12 cellular contexts compared by ENCODE assay signal in the genomic region with DNA sequence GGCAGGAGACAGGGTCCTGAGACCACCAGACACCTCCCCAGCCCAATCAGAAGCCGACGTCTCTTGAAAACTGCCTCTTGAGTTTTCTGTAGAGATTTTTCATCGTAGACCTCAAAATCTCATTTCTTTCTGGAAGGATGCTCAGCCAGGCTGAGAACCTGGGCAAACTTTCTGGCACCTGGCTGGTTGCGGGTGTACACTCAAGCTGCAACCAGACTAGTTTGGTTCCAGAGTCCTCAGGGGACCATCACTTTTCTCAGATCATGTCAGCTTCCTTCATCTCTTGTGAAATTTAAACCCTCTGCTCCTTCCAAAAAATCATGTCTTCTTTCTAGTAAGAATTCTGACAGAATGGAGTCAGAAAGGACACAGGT. TPM values are rescaled to one million over a fixed set of nuclear protein-coding genes. Genes with fewer than 3 reads are reported as not detected.
DNase-seq lines count a peak whose midpoint lies in the region; ATAC-seq lines count a peak whose summit lies in the region.
"Had no signal": no experiment of that assay in that cellular context is flagged by ENCODE, and none has a peak within 500 bp of the region (broad histone marks: within the 10 kb centered on the region; RNA-seq: fewer than 3 reads in every experiment).

No MANE protein-coding gene starts in this region.

- H3K27me3 ChIP-seq in CD4-positive, alpha-beta memory T cell (ENCODE audit: insufficient read depth, low read length), result no peaks in the 10 kb centered on the region
- H3K27me3 ChIP-seq in neuronal stem cell (ENCODE audit: control insufficient read depth in 3 of 3, insufficient read depth in 3 of 3, low read depth in 1 of 3, low read length in 3 of 3), result no peaks in the 10 kb centered on the region

- H2AFZ ChIP-seq in neuronal stem cell (ENCODE audit: low read length), result no peak overlapping the region

- no peak overlapping the region for H4K91ac ChIP-seq in neuronal stem cell (ENCODE audit: low read depth, low read length, poor library complexity)

- no peaks in the 10 kb centered on the region for H3K36me3 ChIP-seq in CD4-positive, alpha-beta memory T cell (ENCODE audit: insufficient read depth, low read length)
- H3K36me3 ChIP-seq in neuronal stem cell (replicated peaks in 1 of 2; ENCODE audit: control insufficient read depth in 2 of 2, insufficient read depth in 2 of 2, low read length in 2 of 2), result peaks cover 0 to 4% of the 10 kb centered on the region in 2 donors

- peaks cover 57 to 91% (median 69%) of the 10 kb centered on the region in 4 donors for H3K4me1 Mint-ChIP-seq in CD4-positive, alpha-beta memory T cell
- H3K4me1 Mint-ChIP-seq in activated CD4-positive, alpha-beta memory T cell treated with anti-CD3 and anti-CD28 coated beads, Interleukin-2, amount 10 ng/mL, durations not matched to agents 7 days and 5 days, result peaks cover 74% of the 10 kb centered on the region

- intact Hi-C loops in CD4-positive, alpha-beta memory T cell (cut with micrococcal nuclease), result no loop called here

- no peak overlapping the region for H2BK5ac ChIP-seq in neuronal stem cell (ENCODE audit: low read length)

- CTCF ChIA-PET in CD4-positive, alpha-beta memory T cell (lab: Charles Lee; ENCODE audit: partially characterized antibody), result interaction anchor here (5.5 kb wide), 1 partner anchor 31 kb away, joined by 27 read pairs; no protein-coding TSS in a partner anchor
- CTCF ChIA-PET in activated CD4-positive, alpha-beta memory T cell treated with anti-CD3 and anti-CD28 coated beads, Interleukin-2, amount 10 ng/mL, durations not matched to agents 7 days and 5 days (lab: Charles Lee), result no interaction called here

- H3K9ac ChIP-seq in neuronal stem cell (ENCODE audit: low read depth, low read length, poor library complexity), result no peak overlapping the region

- no peak overlapping the region for H3K4ac ChIP-seq in neuronal stem cell (ENCODE audit: low read length)

- no CpG with 5 or more reads among the region's 4 CpGs for WGBS in neuronal stem cell (ENCODE audit: extremely low coverage in 2 of 2, insufficient read length in 2 of 2, insufficient replicate concordance in 1 of 2), 2 donors

- H3K4me3 ChIP-seq in CD4-positive, alpha-beta memory T cell (ENCODE audit: low read length in 2 of 2), result no peak overlapping the region
- no peak overlapping the region for H3K4me3 ChIP-seq in neuronal stem cell (ENCODE audit: low read length in 2 of 2)

- H3K4me2 ChIP-seq in neuronal stem cell (ENCODE audit: insufficient read depth, low read length, poor library complexity, severe bottlenecking), result no peak overlapping the region

- H3K4me3 Mint-ChIP-seq in CD4-positive, alpha-beta memory T cell, result peak overlapping the region in 6 of 8 donors; percentile 2 to 54 (median 30)
- no peak overlapping the region for H3K4me3 Mint-ChIP-seq in activated CD4-positive, alpha-beta memory T cell treated with anti-CD3 and anti-CD28 coated beads, Interleukin-2, amount 10 ng/mL, durations not matched to agents 7 days and 5 days

- H2AK5ac ChIP-seq in neuronal stem cell (ENCODE audit: low read depth, low read length), result no peak overlapping the region

- H3K9me3 Mint-ChIP-seq in CD4-positive, alpha-beta memory T cell, result no peaks in the 10 kb centered on the region
- H3K9me3 Mint-ChIP-seq in activated CD4-positive, alpha-beta memory T cell treated with anti-CD3 and anti-CD28 coated beads, Interleukin-2, amount 10 ng/mL, durations not matched to agents 7 days and 5 days, result no peaks in the 10 kb centered on the region

- no peak overlapping the region for H3K14ac ChIP-seq in neuronal stem cell (ENCODE audit: low read length)

- peak overlapping the region; percentile 35 for H3K27ac ChIP-seq in CD4-positive, alpha-beta memory T cell (ENCODE audit: low read depth, low read length)
- no peak overlapping the region for H3K27ac ChIP-seq in neuronal stem cell (replicated peaks; ENCODE audit: low read length)

- H2BK12ac ChIP-seq in neuronal stem cell (ENCODE audit: low read length), result no peak overlapping the region

- H3K36me3 Mint-ChIP-seq in CD4-positive, alpha-beta memory T cell, result peaks cover 5 to 13% of the 10 kb centered on the region in 2 donors
- peaks cover 10% of the 10 kb centered on the region for H3K36me3 Mint-ChIP-seq in activated CD4-positive, alpha-beta memory T cell treated with anti-CD3 and anti-CD28 coated beads, Interleukin-2, amount 10 ng/mL, durations not matched to agents 7 days and 5 days (ENCODE audit: low read depth)

- ATAC-seq in GM19035 (IDR thresholded peaks at IDR 0.05; ENCODE audit: unreplicated experiment) (peak; percentile 22), HG02981 (IDR thresholded peaks at IDR 0.05; ENCODE audit: unreplicated experiment) (peak; percentile 35)

- H2BK120ac ChIP-seq in neuronal stem cell (ENCODE audit: low read depth, low read length), result no peak overlapping the region

- H3K27ac Mint-ChIP-seq in CD4-positive, alpha-beta memory T cell, result peak overlapping the region; percentile 37 to 93 (median 81)
- peak overlapping the region; percentile 75 for H3K27ac Mint-ChIP-seq in activated CD4-positive, alpha-beta memory T cell treated with anti-CD3 and anti-CD28 coated beads, Interleukin-2, amount 10 ng/mL, durations not matched to agents 7 days and 5 days

- H3K27me3 Mint-ChIP-seq in CD4-positive, alpha-beta memory T cell, result no peaks in the 10 kb centered on the region
- no peaks in the 10 kb centered on the region for H3K27me3 Mint-ChIP-seq in activated CD4-positive, alpha-beta memory T cell treated with anti-CD3 and anti-CD28 coated beads, Interleukin-2, amount 10 ng/mL, durations not matched to agents 7 days and 5 days

- H2BK15ac ChIP-seq in neuronal stem cell (ENCODE audit: low read length), result no peak overlapping the region

- no peak overlapping the region for H4K8ac ChIP-seq in neuronal stem cell (ENCODE audit: low read depth, low read length)

- peaks cover 89% of the 10 kb centered on the region for H3K4me1 ChIP-seq in CD4-positive, alpha-beta memory T cell (ENCODE audit: insufficient read depth, low read length)
- peaks cover 0 to 2% of the 10 kb centered on the region in 2 donors for H3K4me1 ChIP-seq in neuronal stem cell (ENCODE audit: control insufficient read depth in 2 of 2, insufficient read depth in 1 of 2, low read depth in 1 of 2, low read length in 2 of 2)

- H3K9me3 ChIP-seq in CD4-positive, alpha-beta memory T cell (ENCODE audit: control insufficient read depth in 1 of 2, low read length in 2 of 2), result no peaks in the 10 kb centered on the region
- H3K9me3 ChIP-seq in neuronal stem cell (replicated peaks in 1 of 2; ENCODE audit: control insufficient read depth in 2 of 2, insufficient read depth in 1 of 2, low read depth in 1 of 2, low read length in 2 of 2), result no peaks in the 10 kb centered on the region

- no peak overlapping the region for H3K18ac ChIP-seq in neuronal stem cell (ENCODE audit: low read length)

- POLR2A ChIA-PET in CD4-positive, alpha-beta memory T cell (lab: Charles Lee; ENCODE audit: partially characterized antibody), result interaction anchor here (20.1 kb wide), 1 partner anchor 18 kb away, joined by 415 read pairs; no protein-coding TSS in a partner anchor
- POLR2A ChIA-PET in activated CD4-positive, alpha-beta memory T cell treated with anti-CD3 and anti-CD28 coated beads, Interleukin-2, amount 10 ng/mL, durations not matched to agents 7 days and 5 days (lab: Charles Lee), result interaction anchor here (1.5 to 5.4 kb wide), 2 partner anchors 10 to 13 kb away, joined by 4 to 25 read pairs; no protein-coding TSS in a partner anchor

- DNase-seq in CD4-positive, alpha-beta memory T cell, result no peak
- DNase-seq in activated CD4-positive, alpha-beta memory T cell treated with anti-CD3 and anti-CD28 coated beads, Interleukin-2, amount 10 ng/mL, durations not matched to agents 7 days and 5 days, result no peak
- DNase-seq in activated gamma-delta T cell treated with Interleukin-2 at 50 U/mL for 16 hours (no peak), NCI-H2196 treated with DMSO at 0.1 percent for 48 hours (lab: John Stamatoyannopoulos, UW; ENCODE audit: unreplicated experiment) (no peak), KG1 (lab: John Stamatoyannopoulos, UW) (no peak), neuronal stem cell (ENCODE audit: low spot score) (no peak)
- DNase-seq: C1 segment of cervical spinal cord, NCI-H2029 treated with DMSO at 0.1 percent for 48 hours, nucleus accumbens, T1000 had no signal

- no peak overlapping the region for H3K23ac ChIP-seq in neuronal stem cell (ENCODE audit: low read depth, low read length, poor library complexity)

- no peaks in the 10 kb centered on the region for H3K79me1 ChIP-seq in neuronal stem cell (ENCODE audit: low read depth, low read length)

RNA-seq across cellular contexts. Expression of a gene that starts 45.1 kb away (rescaled TPM):
- total RNA-seq in CD4-positive, alpha-beta memory T cell, result 10 to 100 TPM; 44.2 to 48.0 TPM
- 100 to 1,000 TPM in 1 of 2 donors, 10 to 100 TPM in 1; 83.4 to 137 TPM for polyA plus RNA-seq in CD4-positive, alpha-beta memory T cell
- total RNA-seq in activated CD4-positive, alpha-beta memory T cell treated with anti-CD3 and anti-CD28 coated beads, Interleukin-2, amount 10 ng/mL, durations not matched to agents 7 days and 5 days, result 10 to 100 TPM; 47.0 to 47.3 TPM
- 48.3 TPM for polyA plus RNA-seq in neuronal stem cell (2013, experiment 1 of 2)
- 46.3 TPM for polyA plus RNA-seq in neuronal stem cell (2013, experiment 2 of 2)
